ENCODE assay signal across 10 cellular contexts in genomic region chr9:37370968-37371563, GRCh38. TPM values are rescaled to one million over a fixed set of nuclear protein-coding genes. Genes with fewer than 3 reads are reported as not detected.
DNase-seq lines count a peak whose midpoint lies in the region; ATAC-seq, FAIRE-seq and TF ChIP-seq lines count a peak whose summit lies in the region.
"Had no signal": no experiment of that assay in that cellular context is flagged by ENCODE, and none has a peak within 500 bp of the region (broad histone marks: within the 10 kb centered on the region; RNA-seq: fewer than 3 reads in every experiment).

No MANE protein-coding gene starts in this region.

- H3K36me3 ChIP-seq in lung (ENCODE audit: control insufficient read depth in 2 of 2, insufficient read depth in 2 of 2, low read length in 2 of 2) (no peaks in the 10 kb centered on the region), pancreas (no peaks in the 10 kb centered on the region), smooth muscle cell (ENCODE audit: low read depth) (no peaks in the 10 kb centered on the region)

- ATAC-seq in GM18868 (IDR thresholded peaks at IDR 0.05; ENCODE audit: unreplicated experiment) (peak; percentile 53), GM21576 (IDR thresholded peaks at IDR 0.05; ENCODE audit: unreplicated experiment) (peak; percentile 73), HG03432 (IDR thresholded peaks at IDR 0.05; ENCODE audit: unreplicated experiment) (peak; percentile 64), lung (ENCODE audit: insufficient read depth, low FRiP score) (peak; percentile 17), pancreas (no peak)

- H3K4me1 Mint-ChIP-seq in chondrocyte (ENCODE audit: low read depth) = peaks cover 13% of the 10 kb centered on the region

- no peak overlapping the region for H3K4me2 ChIP-seq in smooth muscle cell

- H3K9me3 ChIP-seq in lung (ENCODE audit: control insufficient read depth in 2 of 2, insufficient read depth in 1 of 2, low read length in 1 of 2) = no peaks in the 10 kb centered on the region
- no peaks in the 10 kb centered on the region for H3K9me3 ChIP-seq in pancreas
- no peaks in the 10 kb centered on the region for H3K9me3 ChIP-seq in smooth muscle cell (replicated peaks; ENCODE audit: low read depth)

- no peaks in the 10 kb centered on the region for H3K36me3 Mint-ChIP-seq in chondrocyte (ENCODE audit: low read depth)

- no peak for TF ChIP-seq CTCF in lung (IDR thresholded peaks at IDR 0.05; ENCODE audit: control extremely low read depth, extremely low read depth)
- no peak for TF ChIP-seq CTCF in chondrocyte (IDR thresholded peaks at IDR 0.05)
- TF ChIP-seq CTCF in pancreas (IDR thresholded peaks at IDR 0.05) = no peak
- TF ChIP-seq CTCF in smooth muscle cell (IDR thresholded peaks at IDR 0.05; ENCODE audit: borderline replicate concordance, insufficient read depth, poor library complexity, severe bottlenecking) = no peak

- no peaks in the 10 kb centered on the region for H4K20me1 ChIP-seq in smooth muscle cell (ENCODE audit: low read depth)

- H3K4me1 ChIP-seq in lung (ENCODE audit: control insufficient read depth in 2 of 2, insufficient read depth in 2 of 2, low read length in 2 of 2) (no peaks in the 10 kb centered on the region), pancreas (no peaks in the 10 kb centered on the region), smooth muscle cell (ENCODE audit: low read depth) (no peaks in the 10 kb centered on the region)

- H3K9me3 Mint-ChIP-seq in chondrocyte (ENCODE audit: low read depth) = no peaks in the 10 kb centered on the region

- H3K4me3 ChIP-seq in lung (no peak overlapping the region), pancreas (no peak overlapping the region), smooth muscle cell (no peak overlapping the region)

- H3F3A ChIP-seq in smooth muscle cell (ENCODE audit: low read depth) = no peaks in the 10 kb centered on the region

- H3K79me2 ChIP-seq in smooth muscle cell (ENCODE audit: low read depth) = no peaks in the 10 kb centered on the region

- no peak for FAIRE-seq in pancreas (lab: Jason Lieb, UNC)

- H2AFZ ChIP-seq in smooth muscle cell (ENCODE audit: low read depth) = no peak overlapping the region

- no peaks in the 10 kb centered on the region for H3K27me3 Mint-ChIP-seq in chondrocyte (ENCODE audit: low read depth)

- H3K27ac ChIP-seq in lung (ENCODE audit: low read depth in 1 of 2, low read length in 1 of 2) (no peak overlapping the region), pancreas (no peak overlapping the region), smooth muscle cell (ENCODE audit: low read depth) (no peak overlapping the region)

- no peaks in the 10 kb centered on the region for H3K27me3 ChIP-seq in lung (ENCODE audit: control insufficient read depth, insufficient read depth)
- H3K27me3 ChIP-seq in pancreas = no peaks in the 10 kb centered on the region
- no peaks in the 10 kb centered on the region for H3K27me3 ChIP-seq in smooth muscle cell (ENCODE audit: low read depth)

- DNase-seq in lung (ENCODE audit: low spot score) = no peak
- DNase-seq in chondrocyte (ENCODE audit: low spot score) = no peak
- DNase-seq in inferior parietal cortex (ENCODE audit: extremely low spot score) = no peak
- DNase-seq in pancreas = no peak
- DNase-seq in smooth muscle cell (lab: John Stamatoyannopoulos, UW; ENCODE audit: unreplicated experiment) = no peak
- DNase-seq: mesenchymal stem cell, NCI-H774 had no signal

- H3K9ac ChIP-seq in smooth muscle cell (ENCODE audit: low read depth) = no peak overlapping the region

- WGBS in lung, 2 donors = 82 to 83% methylated on average over 5 of the region's 5 CpGs
- 83 to 86% methylated on average over 5 of the region's 5 CpGs for WGBS in pancreas, 2 donors
- 93% methylated on average over 5 of the region's 5 CpGs for WGBS in smooth muscle cell (ENCODE audit: low lambda C conversion rate)

- no peak overlapping the region for H3K4me3 Mint-ChIP-seq in chondrocyte (ENCODE audit: unreplicated experiment)

- intact Hi-C loops in pancreas (cut with DNase I) = loop anchor here in 1 of 3 donors (10.0 kb wide), 1 partner anchor 486 kb away; no protein-coding TSS in a partner anchor

- H3K27ac Mint-ChIP-seq in chondrocyte (ENCODE audit: unreplicated experiment) = no peak overlapping the region

RNA-seq across cellular contexts. Expression of gene GRHPR, which starts 51.4 kb away (rescaled TPM):
- total RNA-seq in lung (10 to 100 TPM; 65.4 to 81.6 TPM), chondrocyte (84.3 to 101 TPM (median 86.3 TPM) in 3 replicates), pancreas (10 to 100 TPM; 36.2 to 50.2 (median 43.3) TPM), smooth muscle cell (97.5 and 128 TPM in 2 replicates)
- polyA plus RNA-seq in lung (10 to 100 TPM; 55.5 to 98.9 TPM), pancreas (10 to 100 TPM; 30.2 to 54.3 TPM), smooth muscle cell (89.3 and 118 TPM in 2 replicates)

Comparison
In these comparisons a context has a peak if more than half of its experiments do, and no peak if none do; other contexts are left out.
1. ATAC-seq: peak in GM18868 (single experiment), GM21576 (single experiment), HG03432 (single experiment) and lung (single experiment); none in pancreas (0 of 4).